Comparison of ENCODE assay signal across 8 cellular contexts in the genomic region with DNA sequence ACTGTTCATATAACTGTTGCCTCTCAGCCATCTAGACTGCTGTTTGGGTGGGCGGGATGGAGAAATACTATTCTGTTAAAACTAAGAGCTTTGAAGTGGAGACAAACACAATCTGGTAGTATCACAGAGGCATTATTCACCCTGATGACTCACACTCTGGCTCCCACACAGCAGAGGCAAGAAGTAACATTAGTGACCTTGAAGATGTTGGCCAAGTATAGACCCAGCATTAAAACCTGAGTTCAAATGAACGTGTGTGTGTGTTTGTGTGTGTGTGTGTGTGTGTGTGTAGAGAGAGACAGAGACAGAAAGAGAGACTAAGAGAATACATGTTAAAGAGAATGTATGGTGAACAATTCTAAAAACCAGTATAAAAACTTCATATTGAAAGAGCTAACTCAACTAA. TPM values are rescaled to one million over a fixed set of nuclear protein-coding genes. Genes with fewer than 3 reads are reported as not detected.
DNase-seq lines count a peak whose midpoint lies in the region; ATAC-seq and TF ChIP-seq lines count a peak whose summit lies in the region.

No MANE protein-coding gene starts in this region.

- no peak overlapping the region for H3K27ac ChIP-seq in colonic mucosa

- DNase-seq in ACHN (peak; percentile 58), dermis blood vessel endothelial cell (peak; percentile 49), colonic mucosa (no peak), NCI-H146 treated with DMSO at 0.1 percent for 48 hours (lab: John Stamatoyannopoulos, UW; ENCODE audit: unreplicated experiment) (no peak)
- DNase-seq in activated CD4-positive, alpha-beta T cell treated with anti-CD3 and anti-CD28 coated beads for 36 hours, result peak; percentile 86
- DNase-seq in stimulated activated CD4-positive, alpha-beta T cell treated with anti-CD3 and anti-CD28 coated beads, Interleukin-15, amount 100 ng/mL, for 1 hour (ENCODE audit: low read depth in 1 of 2, low spot score in 1 of 2), result peak; percentile 12 to 33

- TF ChIP-seq CTCF in colonic mucosa (IDR thresholded peaks at IDR 0.05), result no peak

- H3K27ac Mint-ChIP-seq in activated CD4-positive, alpha-beta T cell treated with anti-CD3 and anti-CD28 coated beads for 36 hours, result peak overlapping the region; percentile 100

- no peak overlapping the region for H3K9ac ChIP-seq in colonic mucosa (ENCODE audit: low read depth in 2 of 2, low read length in 2 of 2)

- in situ Hi-C loops in ACHN (cut with HindIII; ENCODE audit: low pct_ligation_motif_present, low pct_unique_long_range_greater_than_20kb, low sequenced_read_pairs), result no loop called here

- H3K4me3 Mint-ChIP-seq in activated CD4-positive, alpha-beta T cell treated with anti-CD3 and anti-CD28 coated beads for 36 hours, result peak overlapping the region; percentile 69

- peaks cover 83% of the 10 kb centered on the region for H3K4me1 Mint-ChIP-seq in activated CD4-positive, alpha-beta T cell treated with anti-CD3 and anti-CD28 coated beads for 36 hours

- no peaks in the 10 kb centered on the region for H3K27me3 Mint-ChIP-seq in activated CD4-positive, alpha-beta T cell treated with anti-CD3 and anti-CD28 coated beads for 36 hours

- intact Hi-C loops in activated CD4-positive, alpha-beta T cell treated with anti-CD3 and anti-CD28 coated beads for 36 hours (cut with DNase I, micrococcal nuclease), result loop anchor here (2.0 to 10.0 kb wide), 11 partner anchors 116 to 1566 kb away; partner anchors contain the start of genes ACVR1C (in 2 of the 2), CYTIP (in 1 of the 2) and NR4A2 (in 1 of the 2)
- intact Hi-C loops in colonic mucosa (cut with DNase I), result no loop called here

- H3K36me3 ChIP-seq in colonic mucosa, result no peaks in the 10 kb centered on the region

- H3K36me3 Mint-ChIP-seq in activated CD4-positive, alpha-beta T cell treated with anti-CD3 and anti-CD28 coated beads for 36 hours (ENCODE audit: low read depth), result peaks cover 9% of the 10 kb centered on the region

- H3K27me3 ChIP-seq in colonic mucosa, result no peaks in the 10 kb centered on the region

- no peaks in the 10 kb centered on the region for H3K4me1 ChIP-seq in colonic mucosa

- peak; percentile 30 for ATAC-seq in HG03354 (IDR thresholded peaks at IDR 0.05; ENCODE audit: poor library complexity, severe bottlenecking, unreplicated experiment)
- peak; percentile 73 for ATAC-seq in activated CD4-positive, alpha-beta T cell treated with anti-CD3 and anti-CD28 coated beads for 36 hours
- no peak for ATAC-seq in GM21619 (IDR thresholded peaks at IDR 0.05; ENCODE audit: unreplicated experiment)

- POLR2A ChIA-PET in activated CD4-positive, alpha-beta T cell treated with anti-CD3 and anti-CD28 coated beads for 36 hours (lab: Charles Lee), result interaction anchor here (0.5 to 3.0 kb wide), 12 partner anchors 22 to 1295 kb away, joined by 3 to 29 read pairs (median 8); partner anchors contain the start of genes ACVR1 and CYTIP

- CTCF ChIA-PET in activated CD4-positive, alpha-beta T cell treated with anti-CD3 and anti-CD28 coated beads for 36 hours (lab: Charles Lee), result interaction anchor here (0.6 to 4.5 kb wide), 11 partner anchors 10 to 1998 kb away, joined by 3 to 30 read pairs (median 4); partner anchors contain the start of gene ACVR1

- H3K9me3 ChIP-seq in colonic mucosa, result no peaks in the 10 kb centered on the region

- H3K4me3 ChIP-seq in colonic mucosa, result no peak overlapping the region

- H3K9me3 Mint-ChIP-seq in activated CD4-positive, alpha-beta T cell treated with anti-CD3 and anti-CD28 coated beads for 36 hours (ENCODE audit: low read depth), result no peaks in the 10 kb centered on the region

RNA-seq across cellular contexts. Expression of gene ACVR1, which starts 22.5 kb away (rescaled TPM):
- total RNA-seq in activated CD4-positive, alpha-beta T cell treated with anti-CD3 and anti-CD28 coated beads for 36 hours, result 10 to 100 TPM; 17.1 to 23.0 TPM
- total RNA-seq in dermis blood vessel endothelial cell (19.6 and 29.5 TPM in 2 replicates), colonic mucosa (10 to 100 TPM; 15.8 to 18.0 TPM)

Comparison
In these comparisons a context has a peak if more than half of its experiments do, and no peak if none do; other contexts are left out.
1. DNase-seq: peak in ACHN (single experiment), activated CD4-positive, alpha-beta T cell treated with anti-CD3 and anti-CD28 coated beads for 36 hours (single experiment), dermis blood vessel endothelial cell (single experiment) and stimulated activated CD4-positive, alpha-beta T cell treated with anti-CD3 and anti-CD28 coated beads, Interleukin-15, amount 100 ng/mL, for 1 hour (2 of 2); none in colonic mucosa (single experiment) and NCI-H146 treated with DMSO at 0.1 percent for 48 hours (single experiment).